Comparison of ENCODE assay signal across 13 cellular contexts in the genomic region with DNA sequence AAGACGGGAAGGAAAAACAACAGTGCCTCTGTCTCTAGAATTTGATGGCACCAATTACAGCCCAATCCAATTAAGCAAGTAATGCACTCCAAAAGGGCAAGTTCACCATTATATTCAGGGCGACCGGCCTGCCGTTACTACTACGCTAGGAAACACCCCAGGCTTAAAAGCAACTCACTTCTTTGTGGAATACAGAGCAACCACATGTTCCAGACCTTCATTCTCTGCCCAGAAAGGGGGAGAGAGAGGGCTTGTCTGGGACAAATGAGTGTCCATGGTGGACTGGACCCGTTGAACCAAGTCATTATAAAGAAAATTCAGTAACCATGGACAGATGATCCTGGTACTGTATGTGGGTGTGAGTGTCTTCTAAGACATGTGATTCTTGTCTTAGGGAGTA. TPM values are rescaled to one million over a fixed set of nuclear protein-coding genes. Genes with fewer than 3 reads are reported as not detected.
A peak's percentile ranks its signal among the peaks of the same experiment; 100 is the strongest.
DNase-seq lines count a peak whose midpoint lies in the region; ATAC-seq and TF ChIP-seq lines count a peak whose summit lies in the region.
"Had no signal": no experiment of that assay in that cellular context is flagged by ENCODE, and none has a peak within 500 bp of the region (broad histone marks: within the 10 kb centered on the region; RNA-seq: fewer than 3 reads in every experiment).

No MANE protein-coding gene starts in this region.

- WGBS in heart left ventricle, 4 donors, result 48 to 62% (median 55%) methylated on average over 6 of the region's 6 CpGs
- WGBS in upper lobe of left lung, 2 donors, result 52 to 66% methylated on average over 6 of the region's 6 CpGs

- DNase-seq in heart left ventricle, result no peak
- DNase-seq in cardiac septum (ENCODE audit: low spot score), result no peak
- DNase-seq in foreskin melanocyte, result peak; percentile 16
- DNase-seq in nephron progenitor cell, result no peak
- no peak for DNase-seq in upper lobe of left lung
- no peak for DNase-seq in A673 (ENCODE audit: low spot score)
- DNase-seq in Caco-2, result no peak
- no peak for DNase-seq in NCI-H526 treated with DMSO at 0.1 percent for 48 hours (lab: John Stamatoyannopoulos, UW)
- DNase-seq: stimulated activated CD4-positive, alpha-beta T cell treated with anti-CD3 and anti-CD28 coated beads, Interleukin-2, amount 100 ng/mL, for 24 hours had no signal

- TF ChIP-seq CTCF in heart left ventricle (IDR thresholded peaks at IDR 0.05) (no peak), nephron progenitor cell (IDR thresholded peaks at IDR 0.05) (no peak), upper lobe of left lung (IDR thresholded peaks at IDR 0.05) (no peak), A673 (conservative IDR thresholded peaks at IDR 0.05; ENCODE audit: low read depth, low read length) (no peak), Caco-2 (IDR thresholded peaks at IDR 0.05; ENCODE audit: insufficient read depth in 1 of 2, low read depth in 1 of 2, low read length in 1 of 2, severe bottlenecking in 1 of 2, unreplicated experiment in 1 of 2) (no peak)

- peak overlapping the region in 11 of 12 donors; percentile 65 to 86 (median 74) for H3K27ac ChIP-seq in heart left ventricle
- H3K27ac ChIP-seq in upper lobe of left lung, result peak overlapping the region in 3 of 4 donors; percentile 15 to 76 (median 75)
- no peak overlapping the region for H3K27ac ChIP-seq in A673 (ENCODE audit: low read depth, low read length, poor library complexity, severe bottlenecking)
- H3K27ac ChIP-seq: A549, prostate gland, vagina had no signal

- POLR2A ChIA-PET in A673 (lab: Charles Lee; ENCODE audit: low non-redundant PET), result no interaction called here
- POLR2A ChIA-PET in Caco-2 (lab: Charles Lee), result no interaction called here

- peaks cover 5% of the 10 kb centered on the region for H3K9me3 Mint-ChIP-seq in nephron progenitor cell
- H3K9me3 Mint-ChIP-seq in Caco-2 (ENCODE audit: unreplicated experiment), result no peaks in the 10 kb centered on the region

- peaks cover 0 to 28% (median 13%) of the 10 kb centered on the region in 9 donors for H3K27me3 ChIP-seq in heart left ventricle
- H3K27me3 ChIP-seq in upper lobe of left lung, result peaks cover 0 to 9% (median 2%) of the 10 kb centered on the region in 4 donors
- no peaks in the 10 kb centered on the region for H3K27me3 ChIP-seq in A673 (replicated peaks; ENCODE audit: insufficient read depth, low read depth, low read length, poor library complexity)
- no peaks in the 10 kb centered on the region for H3K27me3 ChIP-seq in Caco-2 (replicated peaks; ENCODE audit: control insufficient read depth, insufficient read depth, low read length)
- H3K27me3 ChIP-seq: vagina had no signal

- CTCF ChIA-PET in A673 (lab: Charles Lee) (no interaction called here), Caco-2 (lab: Charles Lee) (no interaction called here)

- no TSS peak for BruUV-seq in A673 (replicated peaks; lab: Mats Ljungman, UMichigan)
- no TSS peak for BruUV-seq in Caco-2 (replicated peaks; lab: Mats Ljungman, UMichigan)

- peaks cover 0 to 19% (median 7%) of the 10 kb centered on the region in 12 donors for H3K4me1 ChIP-seq in heart left ventricle
- peaks cover 0 to 19% (median 8%) of the 10 kb centered on the region in 4 donors for H3K4me1 ChIP-seq in upper lobe of left lung
- no peaks in the 10 kb centered on the region for H3K4me1 ChIP-seq in A673 (ENCODE audit: insufficient read depth, low read length, poor library complexity, severe bottlenecking)
- H3K4me1 ChIP-seq in Caco-2, result no peaks in the 10 kb centered on the region
- H3K4me1 ChIP-seq: A549, prostate gland had no signal

- H3K27me3 Mint-ChIP-seq in nephron progenitor cell (ENCODE audit: low read depth, poor library complexity), result peaks cover 54% of the 10 kb centered on the region
- peaks cover 8% of the 10 kb centered on the region for H3K27me3 Mint-ChIP-seq in Caco-2 (ENCODE audit: insufficient read depth, unreplicated experiment)

- TF ChIP-seq EP300 in upper lobe of left lung (IDR thresholded peaks at IDR 0.05), result no peak

- H3K4me1 Mint-ChIP-seq in nephron progenitor cell, result peaks cover 41% of the 10 kb centered on the region
- H3K4me1 Mint-ChIP-seq in Caco-2 (ENCODE audit: low read depth, unreplicated experiment), result no peaks in the 10 kb centered on the region

- H3K9me3 ChIP-seq in heart left ventricle, result peaks cover 0 to 3% (median 0%) of the 10 kb centered on the region in 12 donors
- no peaks in the 10 kb centered on the region for H3K9me3 ChIP-seq in upper lobe of left lung
- H3K9me3 ChIP-seq in A673 (ENCODE audit: low read depth, low read length, poor library complexity, severe bottlenecking), result no peaks in the 10 kb centered on the region
- H3K9me3 ChIP-seq in Caco-2, result no peaks in the 10 kb centered on the region; the same call in 1 of the 2 replicates
- H3K9me3 ChIP-seq: A549, prostate gland, vagina had no signal

- H3K4me3 Mint-ChIP-seq in nephron progenitor cell (peak overlapping the region; percentile 94), Caco-2 (ENCODE audit: unreplicated experiment) (no peak overlapping the region)

- ATAC-seq in heart left ventricle, result no peak
- no peak for ATAC-seq in upper lobe of left lung (ENCODE audit: low FRiP score in 2 of 2)
- ATAC-seq: A549 had no signal

- peaks cover 21% of the 10 kb centered on the region for H3K36me3 Mint-ChIP-seq in nephron progenitor cell (ENCODE audit: low read depth)
- H3K36me3 Mint-ChIP-seq in Caco-2 (ENCODE audit: insufficient read depth, unreplicated experiment), result no peaks in the 10 kb centered on the region

- H3K4me3 ChIP-seq in heart left ventricle (peak overlapping the region; percentile 45 to 87 (median 74)), upper lobe of left lung (peak overlapping the region; percentile 35 to 76 (median 63)), A673 (ENCODE audit: low read depth, low read length, poor library complexity, severe bottlenecking) (no peak overlapping the region), Caco-2 (ENCODE audit: low read depth, low read length) (no peak overlapping the region)
- H3K4me3 ChIP-seq: A549 had no signal

- H3K36me3 ChIP-seq in heart left ventricle (no peaks in the 10 kb centered on the region), upper lobe of left lung (no peaks in the 10 kb centered on the region), A673 (ENCODE audit: insufficient read depth, low read length, poor library complexity, severe bottlenecking) (no peaks in the 10 kb centered on the region), Caco-2 (ENCODE audit: control insufficient read depth, insufficient read depth, low read length) (no peaks in the 10 kb centered on the region)
- H3K36me3 ChIP-seq: prostate gland, vagina had no signal

- TF ChIP-seq POLR2A in heart left ventricle (IDR thresholded peaks at IDR 0.05), result no peak
- TF ChIP-seq POLR2A in upper lobe of left lung (IDR thresholded peaks at IDR 0.05), result no peak

- H3K27ac Mint-ChIP-seq in nephron progenitor cell, result no peak overlapping the region
- no peak overlapping the region for H3K27ac Mint-ChIP-seq in Caco-2 (ENCODE audit: unreplicated experiment)

- intact Hi-C loops in heart left ventricle (cut with DNase I), result loop anchor here in 6 of 10 donors (2.0 to 10.0 kb wide), 9 partner anchors 33 to 194 kb away; no protein-coding TSS in a partner anchor
- intact Hi-C loops in cardiac septum (cut with DNase I), result loop anchor here (5.0 kb wide), 2 partner anchors 54 to 116 kb away; no protein-coding TSS in a partner anchor
- intact Hi-C loops in A673 (cut with micrococcal nuclease; ENCODE audit: unreplicated experiment), result loop anchor here (5.0 kb wide), 1 partner anchor 91 kb away; no protein-coding TSS in a partner anchor
- intact Hi-C loops in Caco-2 (cut with micrococcal nuclease; ENCODE audit: unreplicated experiment), result no loop called here

RNA-seq across cellular contexts. Expression of a gene that starts 1.6 kb away (rescaled TPM):
- total RNA-seq in heart left ventricle (10 to 100 TPM; 13.4 to 51.0 (median 34.5) TPM), cardiac septum (28.7 TPM), upper lobe of left lung (10 to 100 TPM; 22.0 to 53.1 (median 35.7) TPM), A673 (2021) (0.42 and 0.47 TPM in 2 replicates), Caco-2 (2022) (not detected in 2 replicates)
- polyA plus RNA-seq in heart left ventricle, result 10 to 100 TPM in 1 of 2 donors, 1 to 10 TPM in 1; 7.7 to 10.6 TPM
- total RNA-seq: G401 had no signal
- polyA plus RNA-seq: A549 had no signal

Comparison
In these comparisons a context has a peak if more than half of its experiments do, and no peak if none do; other contexts are left out.
1. H3K4me3 ChIP-seq: peak in heart left ventricle (12 of 12) and upper lobe of left lung (4 of 4); none in A673 (single experiment) and Caco-2 (single experiment).